In genomic region chr12:27967551-27968054, GRCh38 we compare ENCODE assay signal across 16 cellular contexts. TPM values are rescaled to one million over a fixed set of nuclear protein-coding genes. Genes with fewer than 3 reads are reported as not detected.
DNase-seq lines count a peak whose midpoint lies in the region; ATAC-seq and TF ChIP-seq lines count a peak whose summit lies in the region.
"Had no signal": no experiment of that assay in that cellular context is flagged by ENCODE, and none has a peak within 500 bp of the region (broad histone marks: within the 10 kb centered on the region; RNA-seq: fewer than 3 reads in every experiment).

No MANE protein-coding gene starts in this region.

- DNase-seq in NCI-H69 (lab: John Stamatoyannopoulos, UW) (peak; percentile 46), epithelial cell of prostate (ENCODE audit: low read depth, low spot score) (no peak), tibial nerve (ENCODE audit: low spot score in 2 of 2) (no peak), mucosa of gallbladder (ENCODE audit: low spot score) (no peak)
- DNase-seq: activated CD4-positive, alpha-beta memory T cell treated with anti-CD3 and anti-CD28 coated beads for 36 hours; activated gamma-delta T cell; effector CD8-positive, alpha-beta T cell; kidney; stimulated activated CD4-positive, alpha-beta T cell treated with anti-CD3 and anti-CD28 coated beads, Interleukin-1b, Interleukin-23, amount 100 ng/mL, for 48 hours; stimulated activated CD8-positive, alpha-beta memory T cell treated with anti-CD3 and anti-CD28 coated beads, Interleukin-4, amount 100 ng/mL, for 48 hours had no signal

- H3K27ac ChIP-seq in ACC112 (ENCODE audit: low read depth, low read length) (peak overlapping the region; percentile 87), HEK293 (ENCODE audit: extremely low read depth, low read depth, low read length) (no peak overlapping the region), epithelial cell of prostate (peak overlapping the region; percentile 98), tibial nerve (no peak overlapping the region)
- H3K27ac ChIP-seq: KMS-11 had no signal

- TF ChIP-seq EP300 in tibial nerve (IDR thresholded peaks at IDR 0.05), result no peak

- CTCF ChIA-PET in HEK293 (lab: Yijun Ruan, JAX), result no interaction called here

- TF ChIP-seq POLR2A in tibial nerve (IDR thresholded peaks at IDR 0.05), result no peak

- TF ChIP-seq CTCF in HEK293 (tag by site-specific recombination; IDR thresholded peaks at IDR 0.05) (no peak), tibial nerve (IDR thresholded peaks at IDR 0.05) (no peak)

- POLR2A ChIA-PET in HEK293 (lab: Yijun Ruan, JAX), result no interaction called here

- H3K4me1 ChIP-seq in ACC112 (ENCODE audit: control insufficient read depth, insufficient read depth, low read length, unreplicated experiment) (peaks cover 37% of the 10 kb centered on the region), HEK293 (ENCODE audit: control insufficient read depth, insufficient read depth, low read length) (peaks cover 18% of the 10 kb centered on the region), tibial nerve (peaks cover 0 to 45% (median 15%) of the 10 kb centered on the region in 4 donors)

- no peaks in the 10 kb centered on the region for H3K27me3 ChIP-seq in ACC112 (ENCODE audit: insufficient read depth, low read length)
- H3K27me3 ChIP-seq in tibial nerve, result peaks cover 0 to 46% of the 10 kb centered on the region in 2 donors

- H2AFZ ChIP-seq in ACC112 (ENCODE audit: low read length, unreplicated experiment), result no peak overlapping the region

- H3K79me2 ChIP-seq in ACC112 (ENCODE audit: control insufficient read depth, insufficient read depth, low read length, unreplicated experiment), result no peaks in the 10 kb centered on the region

- ATAC-seq in HG03565 (IDR thresholded peaks at IDR 0.05; ENCODE audit: unreplicated experiment), result no peak
- no peak for ATAC-seq in HG03571 (IDR thresholded peaks at IDR 0.05; ENCODE audit: unreplicated experiment)

- H3K9me3 ChIP-seq in HEK293 (ENCODE audit: control insufficient read depth, insufficient read depth, low read depth, low read length) (no peaks in the 10 kb centered on the region), tibial nerve (no peaks in the 10 kb centered on the region)

- peak overlapping the region; percentile 42; the same call in 1 of the 2 replicates for H3K4me3 ChIP-seq in ACC112 (ENCODE audit: low read depth, low read length)
- H3K4me3 ChIP-seq in HEK293 (ENCODE audit: low read depth, low read length), result 0 out of 2 replicates have a peak overlapping the region, but pooled peaks have one; percentile 7
- H3K4me3 ChIP-seq in tibial nerve, result no peak overlapping the region
- H3K4me3 ChIP-seq: GM12878 had no signal

- no peaks in the 10 kb centered on the region for H3K36me3 ChIP-seq in ACC112 (ENCODE audit: insufficient read depth, low read length)
- 0 out of 3 replicates have a peak, but pooled peaks cover 0 to 3% of the 10 kb centered on the region in 2 experiments for H3K36me3 ChIP-seq in HEK293 (ENCODE audit: control insufficient read depth in 2 of 2, insufficient read depth in 1 of 2, low read length in 2 of 2)
- H3K36me3 ChIP-seq in tibial nerve, result peaks cover 0 to 6% (median 0%) of the 10 kb centered on the region in 3 donors

- 53 to 55% methylated on average over 2 of the region's 2 CpGs for WGBS in tibial nerve, 2 donors

TF ChIP-seq in HEK293, 187 proteins besides CTCF, POLR2A, EP300 and RAD21 (continues in another document):
- TF ChIP-seq KLF10 (tag by site-specific recombination; IDR thresholded peaks at IDR 0.05) (0 out of 2 replicates have a peak, but pooled peaks have one; percentile 44), ZNF580 (tag by site-specific recombination; IDR thresholded peaks at IDR 0.05) (peak; percentile 44; the same call in 1 of the 2 replicates), BCL11A (tag by site-specific recombination; IDR thresholded peaks at IDR 0.05; ENCODE audit: low read depth) (0 out of 2 replicates have a peak, but pooled peaks have one; percentile 36), BCL6B (tag by site-specific recombination; IDR thresholded peaks at IDR 0.05) (no peak), ZNF843 (tag by site-specific recombination; IDR thresholded peaks at IDR 0.05) (peak; percentile 86), ZBTB44 (tag by site-specific recombination; IDR thresholded peaks at IDR 0.05) (peak; percentile 30; the same call in 1 of the 2 replicates), ZBTB49 (tag by site-specific recombination; IDR thresholded peaks at IDR 0.05; ENCODE audit: low read depth) (no peak), ZNF561 (tag by site-specific recombination; IDR thresholded peaks at IDR 0.05; ENCODE audit: borderline replicate concordance) (no peak), ZNF10 (tag by site-specific recombination; IDR thresholded peaks at IDR 0.05) (peak; percentile 96), ZNF544 (tag by site-specific recombination; IDR thresholded peaks at IDR 0.05) (no peak), SP7 (tag by site-specific recombination; IDR thresholded peaks at IDR 0.05) (peak; percentile 90), ZNF473 (tag by site-specific recombination; IDR thresholded peaks at IDR 0.05) (no peak), GFI1B (tag by site-specific recombination; IDR thresholded peaks at IDR 0.05) (no peak), ZBTB6 (tag by site-specific recombination; IDR thresholded peaks at IDR 0.05) (no peak), ZNF548 (tag by site-specific recombination; IDR thresholded peaks at IDR 0.05) (no peak)

RNA-seq across cellular contexts. Expression of gene PTHLH, which starts 4.9 kb away (rescaled TPM):
- total RNA-seq in tibial nerve, result 1 to 10 TPM in 3 of 4 donors, not detected in 1; 4.3 to 6.9 (median 6.8) TPM
- total RNA-seq in mucosa of gallbladder, result 103 TPM
- total RNA-seq: GM12878 had no signal

Comparison
In these comparisons a context has a peak if more than half of its experiments do, and no peak if none do; other contexts are left out.
1. H3K27ac ChIP-seq: peak in ACC112 (single experiment) and epithelial cell of prostate (single experiment); none in HEK293 (single experiment) and tibial nerve (0 of 4).
2. H3K4me3 ChIP-seq: peak in ACC112 (single experiment) and HEK293 (single experiment); none in tibial nerve (0 of 4).
3. RNA of gene PTHLH, which starts 4.9 kb away (total RNA-seq): 103 TPM in mucosa of gallbladder (single experiment); 4.3 to 6.9 TPM in tibial nerve; every median in the first group is over 10 times any median in the second.